Comparison of ENCODE assay signal across 23 cellular contexts in genomic region chrX:8607326-8607725, GRCh38.
A peak's percentile ranks its signal among the peaks of the same experiment; 100 is the strongest.
DNase-seq lines count a peak whose midpoint lies in the region; ATAC-seq, FAIRE-seq and TF ChIP-seq lines count a peak whose summit lies in the region.
"Had no signal": no experiment of that assay in that cellular context is flagged by ENCODE, and none has a peak within 500 bp of the region (broad histone marks: within the 10 kb centered on the region; RNA-seq: fewer than 3 reads in every experiment).

No MANE protein-coding gene starts in this region.

- H3K36me3 Mint-ChIP-seq in activated T-cell treated with anti-CD3 and anti-CD28 coated beads, Interleukin-2, amount 50 U/mL, for 4 hours (ENCODE audit: insufficient read depth): no peaks in the 10 kb centered on the region
- H3K36me3 Mint-ChIP-seq in Caco-2 (ENCODE audit: insufficient read depth, unreplicated experiment): no peaks in the 10 kb centered on the region
- H3K36me3 Mint-ChIP-seq: activated naive CD8-positive, alpha-beta T cell treated with anti-CD3 and anti-CD28 coated beads, Interleukin-2, amount 10 ng/mL, durations not matched to agents 7 days and 5 days; CD4-positive, CD25-positive, alpha-beta regulatory T cell; stimulated activated naive B cell treated with anti-CD40 and anti-IgM and Interleukin-4, amounts not matched to agents 10 μg/mL and 1 μg/mL and 100 μg/mL, for 72 hours had no signal

- 57 to 66% methylated on average over 2 of the region's 2 CpGs for WGBS in tibial nerve, 2 donors

- H3K27me3 Mint-ChIP-seq in activated T-cell treated with anti-CD3 and anti-CD28 coated beads, Interleukin-2, amount 50 U/mL, for 4 hours (ENCODE audit: low read depth): no peaks in the 10 kb centered on the region
- peaks cover 3% of the 10 kb centered on the region for H3K27me3 Mint-ChIP-seq in Caco-2 (ENCODE audit: insufficient read depth, unreplicated experiment)
- H3K27me3 Mint-ChIP-seq: activated naive CD8-positive, alpha-beta T cell treated with anti-CD3 and anti-CD28 coated beads, Interleukin-2, amount 10 ng/mL, durations not matched to agents 7 days and 5 days; CD4-positive, CD25-positive, alpha-beta regulatory T cell; effector memory CD8-positive, alpha-beta T cell; progenitor cell of endocrine pancreas; stimulated activated naive B cell treated with anti-CD40 and anti-IgM and Interleukin-4, amounts not matched to agents 10 μg/mL and 1 μg/mL and 100 μg/mL, for 72 hours had no signal

- H3K9me3 Mint-ChIP-seq in activated T-cell treated with anti-CD3 and anti-CD28 coated beads, Interleukin-2, amount 50 U/mL, for 4 hours: peaks cover 8% of the 10 kb centered on the region
- no peaks in the 10 kb centered on the region for H3K9me3 Mint-ChIP-seq in Caco-2 (ENCODE audit: unreplicated experiment)
- H3K9me3 Mint-ChIP-seq: activated naive CD8-positive, alpha-beta T cell treated with anti-CD3 and anti-CD28 coated beads, Interleukin-2, amount 10 ng/mL, durations not matched to agents 7 days and 5 days; activated T-helper 1 cell treated with anti-CD3 and anti-CD28 coated beads, Interleukin-12 subunit alpha, Interleukin-12 subunit beta, Interleukin-2, Interleukin-4 antibody, amounts not matched to agents 30 ng/mL and 10 ng/mL and 1 ng/mL, durations not matched to agents 14 hours and 24 hours and 36 hours; effector memory CD8-positive, alpha-beta T cell had no signal

- no TSS peak for BruUV-seq in Caco-2 (replicated peaks; lab: Mats Ljungman, UMichigan)

- no peak for TF ChIP-seq EP300 in tibial nerve (IDR thresholded peaks at IDR 0.05)

- FAIRE-seq in bronchial epithelial cell (lab: Jason Lieb, UNC): no peak

- intact Hi-C loops in Caco-2 (cut with micrococcal nuclease; ENCODE audit: unreplicated experiment): no loop called here

- H3K4me3 Mint-ChIP-seq in activated T-cell treated with anti-CD3 and anti-CD28 coated beads, Interleukin-2, amount 50 U/mL, for 4 hours: no peak overlapping the region
- H3K4me3 Mint-ChIP-seq in Caco-2 (ENCODE audit: unreplicated experiment): no peak overlapping the region
- H3K4me3 Mint-ChIP-seq: activated naive CD8-positive, alpha-beta T cell treated with anti-CD3 and anti-CD28 coated beads, Interleukin-2, amount 10 ng/mL, durations not matched to agents 7 days and 5 days; activated T-helper 1 cell treated with anti-CD3 and anti-CD28 coated beads, Interleukin-12 subunit alpha, Interleukin-12 subunit beta, Interleukin-2, Interleukin-4 antibody, amounts not matched to agents 30 ng/mL and 10 ng/mL and 1 ng/mL, durations not matched to agents 14 hours and 24 hours and 36 hours; CD4-positive, CD25-positive, alpha-beta regulatory T cell; effector memory CD8-positive, alpha-beta T cell; naive thymus-derived CD8-positive, alpha-beta T cell; stimulated activated naive B cell treated with anti-CD40 and anti-IgM and Interleukin-4, amounts not matched to agents 10 μg/mL and 1 μg/mL and 100 μg/mL, for 72 hours had no signal

- POLR2A ChIA-PET in Caco-2 (lab: Charles Lee): no interaction called here

- H3K27ac Mint-ChIP-seq in Caco-2 (ENCODE audit: unreplicated experiment): no peak overlapping the region
- H3K27ac Mint-ChIP-seq: activated naive CD8-positive, alpha-beta T cell treated with anti-CD3 and anti-CD28 coated beads, Interleukin-2, amount 10 ng/mL, durations not matched to agents 7 days and 5 days; activated T-helper 1 cell treated with anti-CD3 and anti-CD28 coated beads, Interleukin-12 subunit alpha, Interleukin-12 subunit beta, Interleukin-2, Interleukin-4 antibody, amounts not matched to agents 30 ng/mL and 10 ng/mL and 1 ng/mL, durations not matched to agents 14 hours and 24 hours and 36 hours; CD4-positive, CD25-positive, alpha-beta regulatory T cell; effector memory CD8-positive, alpha-beta T cell; naive thymus-derived CD8-positive, alpha-beta T cell; progenitor cell of endocrine pancreas had no signal

- TF ChIP-seq CTCF in bronchial epithelial cell (IDR thresholded peaks at IDR 0.05; ENCODE audit: insufficient read depth, low read length, severe bottlenecking) (no peak), kidney epithelial cell (IDR thresholded peaks at IDR 0.05; ENCODE audit: insufficient read depth, low read length, poor library complexity, severe bottlenecking) (no peak), tibial nerve (IDR thresholded peaks at IDR 0.05) (no peak), Caco-2 (IDR thresholded peaks at IDR 0.05; ENCODE audit: insufficient read depth in 1 of 2, low read depth in 1 of 2, low read length in 1 of 2, severe bottlenecking in 1 of 2, unreplicated experiment in 1 of 2) (no peak)

- H3K27me3 ChIP-seq in bronchial epithelial cell (ENCODE audit: control insufficient read depth, insufficient read depth, low read length): no peaks in the 10 kb centered on the region
- H3K27me3 ChIP-seq in kidney epithelial cell (ENCODE audit: control insufficient read depth, insufficient read depth, low read length): no peaks in the 10 kb centered on the region
- no peaks in the 10 kb centered on the region for H3K27me3 ChIP-seq in tibial nerve
- H3K27me3 ChIP-seq in Caco-2 (replicated peaks; ENCODE audit: control insufficient read depth, insufficient read depth, low read length): no peaks in the 10 kb centered on the region
- H3K27me3 ChIP-seq: transverse colon had no signal

- CTCF ChIA-PET in Caco-2 (lab: Charles Lee): no interaction called here

- H3K9me3 ChIP-seq in tibial nerve (peaks cover 0 to 20% (median 5%) of the 10 kb centered on the region in 4 donors), Caco-2 (no peaks in the 10 kb centered on the region)
- H3K9me3 ChIP-seq: transverse colon had no signal

- no peaks in the 10 kb centered on the region for H3K4me1 Mint-ChIP-seq in activated T-cell treated with anti-CD3 and anti-CD28 coated beads, Interleukin-2, amount 50 U/mL, for 4 hours (ENCODE audit: low read depth)
- H3K4me1 Mint-ChIP-seq in Caco-2 (ENCODE audit: low read depth, unreplicated experiment): no peaks in the 10 kb centered on the region
- H3K4me1 Mint-ChIP-seq: activated naive CD8-positive, alpha-beta T cell treated with anti-CD3 and anti-CD28 coated beads, Interleukin-2, amount 10 ng/mL, durations not matched to agents 7 days and 5 days; CD4-positive, CD25-positive, alpha-beta regulatory T cell; naive thymus-derived CD8-positive, alpha-beta T cell; stimulated activated naive B cell treated with anti-CD40 and anti-IgM and Interleukin-4, amounts not matched to agents 10 μg/mL and 1 μg/mL and 100 μg/mL, for 72 hours had no signal

- H3K27ac ChIP-seq in tibial nerve: no peak overlapping the region
- H3K27ac ChIP-seq: A549, transverse colon had no signal

- H3K4me1 ChIP-seq in tibial nerve (no peaks in the 10 kb centered on the region), Caco-2 (no peaks in the 10 kb centered on the region)
- H3K4me1 ChIP-seq: A549, transverse colon had no signal

- DNase-seq in A172 (ENCODE audit: low spot score): peak; percentile 57
- DNase-seq in NCI-H226: peak; percentile 55
- peak; percentile 85 for DNase-seq in bronchial epithelial cell (ENCODE audit: low read depth)
- DNase-seq in kidney epithelial cell (ENCODE audit: low read depth): peak; percentile 31
- no peak for DNase-seq in tibial nerve (ENCODE audit: low spot score in 2 of 2)
- no peak for DNase-seq in activated T-cell treated with anti-CD3 and anti-CD28 coated beads, Interleukin-2, amount 50 U/mL, for 4 hours
- DNase-seq in dermis blood vessel endothelial cell: no peak
- no peak for DNase-seq in Caco-2
- DNase-seq: activated CD4-positive, CD25-positive, alpha-beta regulatory T cell; activated CD8-positive, alpha-beta memory T cell treated with anti-CD3 and anti-CD28 coated beads for 24 hours; activated naive CD8-positive, alpha-beta T cell treated with anti-CD3 and anti-CD28 coated beads, Interleukin-2, amount 10 ng/mL, durations not matched to agents 7 days and 5 days; CD4-positive, CD25-positive, alpha-beta regulatory T cell; cerebellar nuclear complex; effector memory CD8-positive, alpha-beta T cell; naive thymus-derived CD8-positive, alpha-beta T cell; NCI-H146; NCI-H345; stimulated activated naive B cell treated with anti-CD40 and anti-IgM and Interleukin-4, amounts not matched to agents 10 μg/mL and 1 μg/mL and 100 μg/mL, for 72 hours; T-helper 2 cell; transverse colon had no signal

- H3K4me3 ChIP-seq in bronchial epithelial cell (ENCODE audit: low read depth, low read length): no peak overlapping the region
- no peak overlapping the region for H3K4me3 ChIP-seq in kidney epithelial cell (ENCODE audit: low read depth, low read length)
- no peak overlapping the region for H3K4me3 ChIP-seq in tibial nerve
- no peak overlapping the region for H3K4me3 ChIP-seq in Caco-2 (ENCODE audit: low read depth, low read length)
- H3K4me3 ChIP-seq: A549, transverse colon had no signal

- TF ChIP-seq POLR2A in tibial nerve (IDR thresholded peaks at IDR 0.05): no peak

- no peak for ATAC-seq in activated T-cell treated with anti-CD3 and anti-CD28 coated beads, Interleukin-2, amount 50 U/mL, for 4 hours
- ATAC-seq: A549; effector memory CD8-positive, alpha-beta T cell; naive thymus-derived CD8-positive, alpha-beta T cell; stimulated activated naive B cell treated with anti-CD40 and anti-IgM and Interleukin-4, amounts not matched to agents 10 μg/mL and 1 μg/mL and 100 μg/mL, for 72 hours had no signal

- H3K36me3 ChIP-seq in bronchial epithelial cell (ENCODE audit: control insufficient read depth, insufficient read depth, low read length) (no peaks in the 10 kb centered on the region), kidney epithelial cell (ENCODE audit: control insufficient read depth, insufficient read depth, low read length) (no peaks in the 10 kb centered on the region), tibial nerve (no peaks in the 10 kb centered on the region), Caco-2 (ENCODE audit: control insufficient read depth, insufficient read depth, low read length) (no peaks in the 10 kb centered on the region)
- H3K36me3 ChIP-seq: transverse colon had no signal

Comparison
In these comparisons a context has a peak if more than half of its experiments do, and no peak if none do; other contexts are left out.
1. DNase-seq: peak in A172 (single experiment), NCI-H226 (single experiment), bronchial epithelial cell (single experiment) and kidney epithelial cell (single experiment); none in tibial nerve (0 of 2), activated T-cell treated with anti-CD3 and anti-CD28 coated beads, Interleukin-2, amount 50 U/mL, for 4 hours (single experiment), dermis blood vessel endothelial cell (single experiment) and Caco-2 (0 of 2).